8 cellular contexts compared by ENCODE assay signal in genomic region chr6:33700391-33701050, GRCh38. TPM values are rescaled to one million over a fixed set of nuclear protein-coding genes. Genes with fewer than 3 reads are reported as not detected.
DNase-seq lines count a peak whose midpoint lies in the region; ATAC-seq, FAIRE-seq and TF ChIP-seq lines count a peak whose summit lies in the region.

No MANE protein-coding gene starts in this region.

- H3K9ac ChIP-seq in Loucy (ENCODE audit: low read depth, low read length, poor library complexity, severe bottlenecking) (peak overlapping the region; percentile 8), K562 (ENCODE audit: insufficient read depth in 1 of 2, low read depth in 2 of 2, low read length in 2 of 2) (no peak overlapping the region), kidney (ENCODE audit: low read length in 2 of 2) (no peak overlapping the region)

- intact Hi-C loops in K562 (cut with micrococcal nuclease): loop anchor here (1.0 kb wide), 2 partner anchors 111 to 115 kb away; no protein-coding TSS in a partner anchor
- intact Hi-C loops in kidney (cut with DNase I): no loop called here

- TSS peak; percentile 11 for BruUV-seq in K562 (replicated peaks; lab: Mats Ljungman, UMichigan)

- TF ChIP-seq EP300 in K562 (IDR thresholded peaks at IDR 0.05; ENCODE audit: low read length): no peak

- peak; percentile 65 to 84 for TF ChIP-seq RAD21 in K562 (CRISPR knock-in tag; conservative IDR thresholded peaks at IDR 0.05 in 1 of 2, IDR thresholded peaks at IDR 0.05 in 1 of 2)

- H3K79me2 ChIP-seq in Loucy (ENCODE audit: insufficient read depth, low read length) (no peaks in the 10 kb centered on the region), K562 (ENCODE audit: control insufficient read depth, insufficient read depth, low read length) (no peaks in the 10 kb centered on the region)

- H3K27ac ChIP-seq in K562 (ENCODE audit: extremely low read depth, low read depth, low read length) (no peak overlapping the region), kidney (ENCODE audit: low read depth in 2 of 2, low read length in 2 of 2) (no peak overlapping the region)

- ATAC-seq in GM18907 (IDR thresholded peaks at IDR 0.05; ENCODE audit: unreplicated experiment) (peak; percentile 42), K562 (peak; percentile 96), HG02571 (IDR thresholded peaks at IDR 0.05; ENCODE audit: unreplicated experiment) (no peak)

- no peak overlapping the region for H3K4me3 ChIP-seq in AG09309 (ENCODE audit: control insufficient read depth, low read depth, low read length)
- no peak overlapping the region for H3K4me3 ChIP-seq in Loucy (ENCODE audit: low read length, poor library complexity, severe bottlenecking)
- no peak overlapping the region for H3K4me3 ChIP-seq in K562
- H3K4me3 ChIP-seq in kidney (ENCODE audit: low read length in 2 of 2): no peak overlapping the region

- POLR2A ChIA-PET in K562 (lab: Yijun Ruan, JAX): interaction anchor here (0.7 to 1.6 kb wide), 6 partner anchors 9 to 22 kb away, joined by 3 to 8 read pairs (median 4); partner anchors contain the start of gene UQCC2

- no peaks in the 10 kb centered on the region for H3K9me2 ChIP-seq in Loucy (replicated peaks; ENCODE audit: low read depth, low read length)

- no peak; the same call in 1 of the 2 replicates for TF ChIP-seq POLR2A in K562 (conservative IDR thresholded peaks at IDR 0.05)

- H3K9me3 ChIP-seq in Loucy (ENCODE audit: insufficient read depth, low read depth, low read length) (no peaks in the 10 kb centered on the region), K562 (replicated peaks; ENCODE audit: control insufficient read depth, insufficient read depth, low read depth, low read length) (no peaks in the 10 kb centered on the region), kidney (ENCODE audit: control insufficient read depth in 1 of 2, low read length in 2 of 2) (no peaks in the 10 kb centered on the region)

- peak; percentile 96 for FAIRE-seq in K562 (lab: Jason Lieb, UNC)
- no peak for FAIRE-seq in kidney (lab: Jason Lieb, UNC)

- H2AFZ ChIP-seq in Loucy (ENCODE audit: low read length) (no peak overlapping the region), K562 (ENCODE audit: low read depth, low read length) (no peak overlapping the region)

- H3K4me1 ChIP-seq in Loucy (ENCODE audit: insufficient read depth, low read length, poor library complexity, severe bottlenecking): peaks cover 25% of the 10 kb centered on the region
- peaks cover 0 to 5% of the 10 kb centered on the region in 2 experiments; a peak in 1 of 5 replicates for H3K4me1 ChIP-seq in K562 (replicated peaks in 1 of 2; ENCODE audit: control insufficient read depth in 2 of 2, insufficient read depth in 2 of 2, low read length in 2 of 2)
- H3K4me1 ChIP-seq in kidney (ENCODE audit: control insufficient read depth in 1 of 2, insufficient read depth in 1 of 2, low read depth in 1 of 2, low read length in 2 of 2): peaks cover 0 to 9% of the 10 kb centered on the region in 2 donors

- TF ChIP-seq CTCF in AG09309 (IDR thresholded peaks at IDR 0.05; ENCODE audit: control insufficient read depth, insufficient read depth, low read depth, low read length, missing control alignments) (peak; percentile 79), Loucy (conservative IDR thresholded peaks at IDR 0.05; ENCODE audit: low read length) (peak; percentile 92), K562 (IDR thresholded peaks at IDR 0.05 in 2 of 3, conservative IDR thresholded peaks at IDR 0.05 in 1 of 3; ENCODE audit: insufficient read depth in 2 of 3, low read depth in 1 of 3, low read length in 3 of 3) (peak; percentile 91 to 96 (median 94)), kidney (IDR thresholded peaks at IDR 0.05; ENCODE audit: borderline replicate concordance, extremely low read depth, insufficient read depth) (peak; percentile 64)

- peak overlapping the region; percentile 8 for H3K4me2 ChIP-seq in Loucy (ENCODE audit: low read depth, low read length, poor library complexity, severe bottlenecking)
- H3K4me2 ChIP-seq in K562 (ENCODE audit: insufficient read depth, low read length): no peak overlapping the region

- no peaks in the 10 kb centered on the region for H3K9me1 ChIP-seq in K562 (ENCODE audit: control insufficient read depth, insufficient read depth, low read length)

- CTCF ChIA-PET in K562 (lab: Yijun Ruan, JAX; ENCODE audit: low intra/inter-chr PET ratio): interaction anchor here (2.2 to 5.5 kb wide), 2 partner anchors 111 to 115 kb away, joined by 20 to 60 read pairs; no protein-coding TSS in a partner anchor

- 42% methylated on average over 10 of the region's 10 CpGs for WGBS in K562 (ENCODE audit: insufficient coverage, low coverage, missing lambda C conversion rate)

- H3K27me3 ChIP-seq in Loucy (ENCODE audit: insufficient read depth, low read length, poor library complexity, severe bottlenecking): no peaks in the 10 kb centered on the region
- H3K27me3 ChIP-seq in K562 (ENCODE audit: control insufficient read depth in 2 of 2, insufficient read depth in 2 of 2, low read length in 2 of 2): no peaks in the 10 kb centered on the region

- DNase-seq in AG09309 (ENCODE audit: low read depth): no peak
- peak; percentile 65 for DNase-seq in T-helper 9 cell
- peak; percentile 76 to 90 (median 78) for DNase-seq in K562 (ENCODE audit: extremely low read depth in 1 of 4, low spot score in 3 of 4)
- peak; percentile 82 for DNase-seq in kidney
- DNase-seq in stimulated activated CD4-positive, alpha-beta T cell treated with anti-CD3 and anti-CD28 coated beads, Interleukin-4, amount 100 ng/mL, for 4 hours: peak; percentile 62 to 68

- H3K36me3 ChIP-seq in Loucy (ENCODE audit: insufficient read depth, low read length): peaks cover 14% of the 10 kb centered on the region; the same call in 1 of the 2 replicates
- H3K36me3 ChIP-seq in K562 (ENCODE audit: control insufficient read depth, insufficient read depth, low read length): peaks cover 76% of the 10 kb centered on the region; the same call in 2 of the 3 replicates
- peaks cover 7 to 12% of the 10 kb centered on the region in 2 donors for H3K36me3 ChIP-seq in kidney (ENCODE audit: control insufficient read depth in 1 of 2, insufficient read depth in 2 of 2, low read length in 2 of 2)

- in situ Hi-C loops in K562 (cut with MboI): loop anchor here (5.0 kb wide), 1 partner anchor 113 kb away; no protein-coding TSS in a partner anchor

- H3F3A ChIP-seq in Loucy (ENCODE audit: low read depth): 0 out of 2 replicates have a peak, but pooled peaks cover 3% of the 10 kb centered on the region

- H4K20me1 ChIP-seq in Loucy (ENCODE audit: insufficient read depth, low read length, poor library complexity, severe bottlenecking) (no peaks in the 10 kb centered on the region), K562 (replicated peaks; ENCODE audit: control insufficient read depth, insufficient read depth, low read length) (no peaks in the 10 kb centered on the region)

RNA-seq across cellular contexts. Expression of gene UQCC2, which starts 11.0 kb away (rescaled TPM):
- total RNA-seq in K562 (2011; cell fraction: chromatin; rRNA removed; ENCODE audit: low replicate concordance): 19.9 and 36.1 TPM in 2 replicates
- 29.5 and 31.9 TPM in 2 replicates for total RNA-seq in K562 (2011; cell fraction: nucleolus; rRNA removed)
- total RNA-seq in K562 (2011; cell fraction: nucleoplasm; rRNA removed): 27.8 and 33.5 TPM in 2 replicates
- total RNA-seq in K562 (2014; rRNA removed): 63.3 and 92.9 TPM in 2 replicates
- total RNA-seq in K562 (2014; rRNA removed; fragmentation: Illumina TruSeq; extraction: Trizol): 140 and 158 TPM in 2 replicates
- total RNA-seq in K562 (2015; rRNA removed; fragmentation: Illumina TruSeq; extraction: Trizol): 113 and 133 TPM in 2 replicates
- 161 and 179 TPM in 2 replicates for total RNA-seq in K562 (2021)
- 128 and 161 TPM in 2 replicates for polyA plus RNA-seq in K562 (2011; rRNA removed)
- 49.2 and 81.5 TPM in 2 replicates for polyA plus RNA-seq in K562 (2011; cell fraction: cytosol; rRNA removed)
- polyA plus RNA-seq in K562 (2011; cell fraction: nucleus; rRNA removed): 67.5 and 72.8 TPM in 2 replicates
- polyA plus RNA-seq in K562 (2012): 166 and 322 TPM in 2 replicates
- 110 and 119 TPM in 2 replicates for polyA plus RNA-seq in K562 (2014; fragmentation: Illumina TruSeq; extraction: Trizol)
- polyA plus RNA-seq in K562 (2014; fragmentation: Nextera tagmentation; extraction: Ambion mirVana): 100 to 1,000 TPM; 832 to 927 TPM
- polyA plus RNA-seq in K562 (2014; rRNA removed): 58.5 and 98.3 TPM in 2 replicates
- polyA minus RNA-seq in K562 (2011; rRNA and poly(A)+ RNA removed): 17.7 and 23.0 TPM in 2 replicates
- 19.1 and 24.0 TPM in 2 replicates for polyA minus RNA-seq in K562 (2011; cell fraction: cytosol; rRNA and poly(A)+ RNA removed)
- 17.8 and 17.9 TPM in 2 replicates for polyA minus RNA-seq in K562 (2011; cell fraction: nucleus; rRNA and poly(A)+ RNA removed)
- total RNA-seq in kidney: 39.6 TPM
- polyA plus RNA-seq in kidney (ENCODE audit: insufficient read depth, low read depth, low replicate concordance): 189 TPM

RNA-seq across cellular contexts. Expression of gene IP6K3, which starts 46.2 kb away (rescaled TPM):
- not detected in 2 replicates for total RNA-seq in K562 (2011; cell fraction: chromatin; rRNA removed; ENCODE audit: low replicate concordance)
- total RNA-seq in K562 (2011; cell fraction: nucleolus; rRNA removed): not detected in 2 replicates
- total RNA-seq in K562 (2011; cell fraction: nucleoplasm; rRNA removed): not detected in 2 replicates
- total RNA-seq in K562 (2014; rRNA removed) (not detected in 2 replicates), K562 (2014; rRNA removed; fragmentation: Illumina TruSeq; extraction: Trizol) (not detected in 2 replicates), K562 (2015; rRNA removed; fragmentation: Illumina TruSeq; extraction: Trizol) (not detected in 2 replicates), K562 (2021) (not detected in 2 replicates), kidney (0.47 TPM)
- polyA plus RNA-seq in K562 (2011; rRNA removed) (not detected in 2 replicates), K562 (2014; fragmentation: Illumina TruSeq; extraction: Trizol) (not detected in 2 replicates), K562 (2014; fragmentation: Nextera tagmentation; extraction: Ambion mirVana) (not detected), K562 (2014; rRNA removed) (not detected in 2 replicates), kidney (ENCODE audit: insufficient read depth, low read depth, low replicate concordance) (4.0 TPM)
- not detected in 2 replicates for polyA plus RNA-seq in K562 (2011; cell fraction: cytosol; rRNA removed)
- not detected in 2 replicates for polyA plus RNA-seq in K562 (2011; cell fraction: nucleus; rRNA removed)
- polyA plus RNA-seq in K562 (2012): not detected in 2 replicates
- polyA minus RNA-seq in K562 (2011; rRNA and poly(A)+ RNA removed): not detected in 2 replicates
- polyA minus RNA-seq in K562 (2011; cell fraction: cytosol; rRNA and poly(A)+ RNA removed): not detected in 2 replicates
- polyA minus RNA-seq in K562 (2011; cell fraction: nucleus; rRNA and poly(A)+ RNA removed): not detected in 2 replicates
